ENCODE assay signal across 1 cellular context in genomic region chr7:143380646-143381426, GRCh38.
A peak's percentile ranks its signal among the peaks of the same experiment; 100 is the strongest.
TF ChIP-seq lines count a peak whose summit lies in the region.

Gene ZYX, plus strand, starts transcription at chr7:143381345. Its CDS starts 227 bp downstream, at chr7:143381572.

TF ChIP-seq in HepG2, 621 proteins besides CTCF, POLR2A, EP300 and RAD21 (continued from another document and continues in another):
- TF ChIP-seq ZNF704 (CRISPR knock-in tag; IDR thresholded peaks at IDR 0.05; ENCODE audit: borderline replicate concordance) (no peak), ZNF646 (CRISPR knock-in tag; IDR thresholded peaks at IDR 0.05) (peak; percentile 49; the same call in 1 of the 2 replicates), HNRNPK (IDR thresholded peaks at IDR 0.05; ENCODE audit: low read depth, low read length, poor library complexity, severe bottlenecking) (peak; percentile 45), ZNF275 (CRISPR knock-in tag; IDR thresholded peaks at IDR 0.05; ENCODE audit: borderline replicate concordance) (peak; percentile 49; the same call in 1 of the 2 replicates), ZNF746 (CRISPR knock-in tag; IDR thresholded peaks at IDR 0.05) (peak; percentile 84), ELF4 (CRISPR knock-in tag; IDR thresholded peaks at IDR 0.05; ENCODE audit: borderline replicate concordance) (no peak), ZNF605 (CRISPR knock-in tag; IDR thresholded peaks at IDR 0.05) (0 out of 2 replicates have a peak, but pooled peaks have one; percentile 13), ATF7-NPFF (CRISPR knock-in tag; IDR thresholded peaks at IDR 0.05; ENCODE audit: low read depth) (peak; percentile 28; the same call in 1 of the 2 replicates), SRSF1 (optimal IDR thresholded peaks at IDR 0.05; ENCODE audit: low read depth, low read length) (peak; percentile 85), ZNF788 (CRISPR knock-in tag; IDR thresholded peaks at IDR 0.05; ENCODE audit: borderline replicate concordance) (0 out of 2 replicates have a peak, but pooled peaks have one; percentile 18), LCORL (IDR thresholded peaks at IDR 0.05) (no peak), LCORL (CRISPR knock-in tag; IDR thresholded peaks at IDR 0.05) (peak; percentile 46; the same call in 1 of the 2 replicates), GABPA (IDR thresholded peaks at IDR 0.05; ENCODE audit: low read depth, low read length) (no peak), GABPA (CRISPR knock-in tag; IDR thresholded peaks at IDR 0.05; ENCODE audit: low read depth) (peak; percentile 77), SP2 (CRISPR knock-in tag; IDR thresholded peaks at IDR 0.05) (peak; percentile 47; the same call in 1 of the 2 replicates), CENPX (CRISPR knock-in tag; IDR thresholded peaks at IDR 0.05) (0 out of 2 replicates have a peak, but pooled peaks have one; percentile 32), ISX (CRISPR knock-in tag; conservative IDR thresholded peaks at IDR 0.05) (no peak), ZNF333 (CRISPR knock-in tag; IDR thresholded peaks at IDR 0.05; ENCODE audit: borderline replicate concordance) (peak; percentile 92; the same call in 1 of the 2 replicates), SAP130 (CRISPR knock-in tag; IDR thresholded peaks at IDR 0.05; ENCODE audit: low read depth) (peak; percentile 45; the same call in 1 of the 2 replicates), ZFP1 (CRISPR knock-in tag; IDR thresholded peaks at IDR 0.05) (no peak), ZNF547 (CRISPR knock-in tag; IDR thresholded peaks at IDR 0.05) (peak; percentile 19; the same call in 1 of the 2 replicates), POGZ (CRISPR knock-in tag; IDR thresholded peaks at IDR 0.05) (0 out of 2 replicates have a peak, but pooled peaks have one; percentile 37), SP4 (CRISPR knock-in tag; IDR thresholded peaks at IDR 0.05) (peak; percentile 57; the same call in 1 of the 2 replicates), MYNN (CRISPR knock-in tag; IDR thresholded peaks at IDR 0.05; ENCODE audit: low read depth) (0 out of 2 replicates have a peak, but pooled peaks have one; percentile 15), E2F5 (CRISPR knock-in tag; conservative IDR thresholded peaks at IDR 0.05) (no peak), ZGPAT (CRISPR knock-in tag; IDR thresholded peaks at IDR 0.05) (peak; percentile 75), SRF (IDR thresholded peaks at IDR 0.05; ENCODE audit: low read depth, low read length) (peak; percentile 93), POLR2AphosphoS5 (IDR thresholded peaks at IDR 0.05; ENCODE audit: low read depth, low read length) (peak; percentile 40), SNRNP70 (IDR thresholded peaks at IDR 0.05; ENCODE audit: low read depth, low read length) (no peak), HNRNPLL (IDR thresholded peaks at IDR 0.05; ENCODE audit: low read depth, low read length, poor library complexity, severe bottlenecking) (peak; percentile 61), ERF (CRISPR knock-in tag; IDR thresholded peaks at IDR 0.05) (0 out of 2 replicates have a peak, but pooled peaks have one; percentile 8), ZNF883 (CRISPR knock-in tag; IDR thresholded peaks at IDR 0.05; ENCODE audit: not compliant biosample characterization) (peak; percentile 41), NR1H2 (CRISPR knock-in tag; IDR thresholded peaks at IDR 0.05; ENCODE audit: borderline replicate concordance, low read depth) (no peak), RARG (CRISPR knock-in tag; IDR thresholded peaks at IDR 0.05; ENCODE audit: low read depth) (no peak), ZNF597 (CRISPR knock-in tag; IDR thresholded peaks at IDR 0.05) (no peak), HMGXB4 (CRISPR knock-in tag; IDR thresholded peaks at IDR 0.05; ENCODE audit: borderline replicate concordance in 1 of 2, low read depth in 1 of 2) (peak in 1 of 2 experiments; percentile 82; a peak in 3 of 4 replicates), MXD4 (CRISPR knock-in tag; IDR thresholded peaks at IDR 0.05) (no peak), IRX3 (CRISPR knock-in tag; IDR thresholded peaks at IDR 0.05; ENCODE audit: borderline replicate concordance, low read depth) (0 out of 2 replicates have a peak, but pooled peaks have one; percentile 16), ZFP41 (CRISPR knock-in tag; IDR thresholded peaks at IDR 0.05; ENCODE audit: borderline replicate concordance) (no peak), PRDM15 (CRISPR knock-in tag; IDR thresholded peaks at IDR 0.05) (peak; percentile 53; the same call in 1 of the 2 replicates), ZNF546 (CRISPR knock-in tag; conservative IDR thresholded peaks at IDR 0.05) (peak; percentile 47), THAP8 (CRISPR knock-in tag; IDR thresholded peaks at IDR 0.05; ENCODE audit: borderline replicate concordance) (peak; percentile 95), SMAD1 (CRISPR knock-in tag; IDR thresholded peaks at IDR 0.05; ENCODE audit: borderline replicate concordance, low read depth) (0 out of 2 replicates have a peak, but pooled peaks have one; percentile 40)
